In genomic region chr2:36574560-36574959, GRCh38 we compare ENCODE assay signal across 35 cellular contexts.
"Had no signal": no experiment of that assay in that cellular context is flagged by ENCODE, and none has a peak within 500 bp of the region (broad histone marks: within the 10 kb centered on the region; RNA-seq: fewer than 3 reads in every experiment).

No MANE protein-coding gene starts in this region.

- H3K4me3 Mint-ChIP-seq: activated CD4-positive, alpha-beta memory T cell treated with anti-CD3 and anti-CD28 coated beads for 36 hours; activated CD4-positive, alpha-beta T cell treated with anti-CD3 and anti-CD28 coated beads for 36 hours; activated CD4-positive, alpha-beta T cell treated with anti-CD3 and anti-CD28 coated beads, Interleukin-2, amount 10 ng/mL, durations not matched to agents 24 days and 14 days; activated CD8-positive, alpha-beta memory T cell treated with anti-CD3 and anti-CD28 coated beads, Interleukin-2, amount 10 ng/mL, durations not matched to agents 7 days and 5 days; activated CD8-positive, alpha-beta T cell treated with anti-CD3 and anti-CD28 coated beads, Interleukin-2, amount 10 ng/mL, durations not matched to agents 7 days and 5 days; activated naive CD4-positive, alpha-beta T cell treated with anti-CD3 and anti-CD28 coated beads for 36 hours; activated naive CD4-positive, alpha-beta T cell treated with anti-CD3 and anti-CD28 coated beads, Interleukin-2, amount 50 U/mL, for 24 hours; activated naive CD8-positive, alpha-beta T cell treated with anti-CD3 and anti-CD28 coated beads for 36 hours; activated naive CD8-positive, alpha-beta T cell treated with anti-CD3 and anti-CD28 coated beads, Interleukin-2, amount 50 U/mL, for 24 hours; activated T-helper 1 cell treated with anti-CD3 and anti-CD28 coated beads, Interleukin-12 subunit alpha, Interleukin-12 subunit beta, Interleukin-2, Interleukin-4 antibody, amounts not matched to agents 30 ng/mL and 10 ng/mL and 1 ng/mL, durations not matched to agents 14 hours and 24 hours and 36 hours; central memory CD8-positive, alpha-beta T cell; effector memory CD8-positive, alpha-beta T cell; T-helper 17 cell; T-helper 2 cell treated with Interferon-gamma antibody and Interleukin-4, amounts not matched to agents 5 μg/mL and 100 μg/mL, for 36 hours had no signal

- DNase-seq: activated CD4-positive, alpha-beta memory T cell treated with anti-CD3 and anti-CD28 coated beads for 36 hours; activated CD4-positive, alpha-beta T cell treated with anti-CD3 and anti-CD28 coated beads for 36 hours; activated CD4-positive, alpha-beta T cell treated with anti-CD3 and anti-CD28 coated beads, Interleukin-2, amount 10 ng/mL, durations not matched to agents 24 days and 14 days; activated CD4-positive, CD25-positive, alpha-beta regulatory T cell; activated CD4-positive, CD25-positive, alpha-beta regulatory T cell treated with anti-CD3 and anti-CD28 coated beads, Interleukin-2, amount 50 U/mL, for 72 hours; activated CD8-positive, alpha-beta memory T cell treated with anti-CD3 and anti-CD28 coated beads, Interleukin-2, amount 10 ng/mL, durations not matched to agents 7 days and 5 days; activated CD8-positive, alpha-beta memory T cell treated with anti-CD3 and anti-CD28 coated beads, Interleukin-2, amount 50 U/mL, for 4 hours; activated CD8-positive, alpha-beta T cell treated with anti-CD3 and anti-CD28 coated beads, Interleukin-2, amount 10 ng/mL, durations not matched to agents 7 days and 5 days; activated effector memory CD4-positive, alpha-beta T cell treated with anti-CD3 and anti-CD28 coated beads, Interleukin-2, amount 50 U/mL, for 16 hours; activated naive CD4-positive, alpha-beta T cell treated with anti-CD3 and anti-CD28 coated beads for 36 hours; activated naive CD8-positive, alpha-beta T cell treated with anti-CD3 and anti-CD28 coated beads for 36 hours; activated naive CD8-positive, alpha-beta T cell treated with anti-CD3 and anti-CD28 coated beads, Interleukin-2, amount 50 U/mL, for 24 hours; activated T-cell treated with anti-CD3 and anti-CD28 coated beads, Interleukin-2, amount 50 U/mL, for 1 hour; activated T-cell treated with anti-CD3 and anti-CD28 coated beads, Interleukin-2, amount 50 U/mL, for 48 hours; adrenal gland; brain microvascular endothelial cell; dermis blood vessel endothelial cell; effector CD4-positive, alpha-beta T cell; effector memory CD8-positive, alpha-beta T cell; erythroblast; foreskin keratinocyte; heart right ventricle; T-helper 17 cell; T1000 had no signal

- H3K27me3 Mint-ChIP-seq: activated CD4-positive, alpha-beta memory T cell treated with anti-CD3 and anti-CD28 coated beads for 36 hours; activated CD4-positive, alpha-beta T cell treated with anti-CD3 and anti-CD28 coated beads for 36 hours; activated CD4-positive, alpha-beta T cell treated with anti-CD3 and anti-CD28 coated beads, Interleukin-2, amount 10 ng/mL, durations not matched to agents 24 days and 14 days; activated CD8-positive, alpha-beta memory T cell treated with anti-CD3 and anti-CD28 coated beads, Interleukin-2, amount 10 ng/mL, durations not matched to agents 7 days and 5 days; activated naive CD4-positive, alpha-beta T cell treated with anti-CD3 and anti-CD28 coated beads, Interleukin-2, amount 50 U/mL, for 24 hours; activated naive CD8-positive, alpha-beta T cell treated with anti-CD3 and anti-CD28 coated beads for 36 hours; activated naive CD8-positive, alpha-beta T cell treated with anti-CD3 and anti-CD28 coated beads, Interleukin-2, amount 50 U/mL, for 24 hours; central memory CD8-positive, alpha-beta T cell; effector memory CD8-positive, alpha-beta T cell; T-helper 17 cell had no signal

- H3K4me2 ChIP-seq: hepatocyte had no signal

- H2AFZ ChIP-seq: hepatocyte had no signal

- H3K4me1 ChIP-seq: ascending aorta had no signal

- H3K27me3 ChIP-seq: adrenal gland, ascending aorta, brain microvascular endothelial cell, esophagus muscularis mucosa, foreskin keratinocyte, gastroesophageal sphincter, heart right ventricle, hepatocyte had no signal

- H3K27ac Mint-ChIP-seq: activated CD4-positive, alpha-beta memory T cell treated with anti-CD3 and anti-CD28 coated beads for 36 hours; activated CD4-positive, alpha-beta T cell treated with anti-CD3 and anti-CD28 coated beads for 36 hours; activated CD4-positive, alpha-beta T cell treated with anti-CD3 and anti-CD28 coated beads, Interleukin-2, amount 10 ng/mL, durations not matched to agents 24 days and 14 days; activated CD8-positive, alpha-beta memory T cell treated with anti-CD3 and anti-CD28 coated beads, Interleukin-2, amount 10 ng/mL, durations not matched to agents 7 days and 5 days; activated CD8-positive, alpha-beta T cell treated with anti-CD3 and anti-CD28 coated beads, Interleukin-2, amount 10 ng/mL, durations not matched to agents 7 days and 5 days; activated naive CD4-positive, alpha-beta T cell treated with anti-CD3 and anti-CD28 coated beads for 36 hours; activated naive CD4-positive, alpha-beta T cell treated with anti-CD3 and anti-CD28 coated beads, Interleukin-2, amount 50 U/mL, for 24 hours; activated naive CD8-positive, alpha-beta T cell treated with anti-CD3 and anti-CD28 coated beads for 36 hours; activated naive CD8-positive, alpha-beta T cell treated with anti-CD3 and anti-CD28 coated beads, Interleukin-2, amount 50 U/mL, for 24 hours; activated T-helper 1 cell treated with anti-CD3 and anti-CD28 coated beads, Interleukin-12 subunit alpha, Interleukin-12 subunit beta, Interleukin-2, Interleukin-4 antibody, amounts not matched to agents 30 ng/mL and 10 ng/mL and 1 ng/mL, durations not matched to agents 14 hours and 24 hours and 36 hours; activated T-helper 2 cell treated with anti-CD3 and anti-CD28 coated beads, Interferon-gamma antibody, Interleukin-2, Interleukin-4, amounts not matched to agents 10 μg/mL and 5 μg/mL and 100 μg/mL, durations not matched to agents 14 hours and 24 hours and 36 hours; effector memory CD8-positive, alpha-beta T cell; T-helper 17 cell; T-helper 2 cell treated with Interferon-gamma antibody and Interleukin-4, amounts not matched to agents 5 μg/mL and 100 μg/mL, for 36 hours had no signal

- H3K27ac ChIP-seq: adrenal gland, ascending aorta, brain microvascular endothelial cell, coronary artery, esophagus muscularis mucosa, foreskin keratinocyte, gastroesophageal sphincter, heart right ventricle, hepatocyte had no signal

- ATAC-seq: activated CD4-positive, alpha-beta T cell treated with anti-CD3 and anti-CD28 coated beads for 36 hours; activated CD8-positive, alpha-beta memory T cell treated with anti-CD3 and anti-CD28 coated beads, Interleukin-2, amount 10 ng/mL, durations not matched to agents 7 days and 5 days; activated CD8-positive, alpha-beta T cell treated with anti-CD3 and anti-CD28 coated beads, Interleukin-2, amount 10 ng/mL, durations not matched to agents 7 days and 5 days; activated naive CD8-positive, alpha-beta T cell treated with anti-CD3 and anti-CD28 coated beads, Interleukin-2, amount 50 U/mL, for 24 hours; effector memory CD8-positive, alpha-beta T cell; foreskin keratinocyte; gastroesophageal sphincter; heart right ventricle; T-helper 17 cell had no signal

- H3K4me3 ChIP-seq: adrenal gland, ascending aorta, coronary artery, esophagus muscularis mucosa, gastroesophageal sphincter, heart right ventricle, hepatocyte had no signal

- FAIRE-seq: bronchial epithelial cell had no signal

- H3K4me1 Mint-ChIP-seq: central memory CD8-positive, alpha-beta T cell had no signal

- H3K9me3 ChIP-seq: adrenal gland, ascending aorta, esophagus muscularis mucosa, gastroesophageal sphincter, heart right ventricle had no signal

- H3K9me3 Mint-ChIP-seq: activated CD4-positive, alpha-beta memory T cell treated with anti-CD3 and anti-CD28 coated beads for 36 hours; activated CD4-positive, alpha-beta T cell treated with anti-CD3 and anti-CD28 coated beads, Interleukin-2, amount 10 ng/mL, durations not matched to agents 24 days and 14 days; activated naive CD4-positive, alpha-beta T cell treated with anti-CD3 and anti-CD28 coated beads for 36 hours; activated naive CD4-positive, alpha-beta T cell treated with anti-CD3 and anti-CD28 coated beads, Interleukin-2, amount 50 U/mL, for 24 hours; activated naive CD8-positive, alpha-beta T cell treated with anti-CD3 and anti-CD28 coated beads for 36 hours; activated naive CD8-positive, alpha-beta T cell treated with anti-CD3 and anti-CD28 coated beads, Interleukin-2, amount 50 U/mL, for 24 hours; activated T-helper 1 cell treated with anti-CD3 and anti-CD28 coated beads, Interleukin-12 subunit alpha, Interleukin-12 subunit beta, Interleukin-2, Interleukin-4 antibody, amounts not matched to agents 30 ng/mL and 10 ng/mL and 1 ng/mL, durations not matched to agents 14 hours and 24 hours and 36 hours; activated T-helper 2 cell treated with anti-CD3 and anti-CD28 coated beads, Interferon-gamma antibody, Interleukin-2, Interleukin-4, amounts not matched to agents 10 μg/mL and 5 μg/mL and 100 μg/mL, durations not matched to agents 14 hours and 24 hours and 36 hours; central memory CD8-positive, alpha-beta T cell; effector memory CD8-positive, alpha-beta T cell; T-helper 2 cell treated with Interferon-gamma antibody and Interleukin-4, amounts not matched to agents 5 μg/mL and 100 μg/mL, for 36 hours had no signal
